ENCODE assay signal across 1 cellular context in genomic region chr1:162670928-162671663, GRCh38.
TF ChIP-seq lines count a peak whose summit lies in the region.

No MANE protein-coding gene starts in this region.

TF ChIP-seq in K562, 482 proteins besides CTCF, POLR2A, EP300 and RAD21 (continued from another document):
- TF ChIP-seq MITF (IDR thresholded peaks at IDR 0.05) (no peak), MCM2 (IDR thresholded peaks at IDR 0.05; ENCODE audit: low read depth) (no peak), ILK (tag; IDR thresholded peaks at IDR 0.05; ENCODE audit: borderline replicate concordance, low read depth) (no peak), MEIS2 (IDR thresholded peaks at IDR 0.05; ENCODE audit: partially characterized antibody) (peak; percentile 4), ZNF445 (CRISPR knock-in tag; IDR thresholded peaks at IDR 0.05; ENCODE audit: low read depth) (no peak), KAT8 (IDR thresholded peaks at IDR 0.05; ENCODE audit: low read depth) (no peak), EGR1 (conservative IDR thresholded peaks at IDR 0.05) (no peak), HSF4 (CRISPR knock-in tag; IDR thresholded peaks at IDR 0.05; ENCODE audit: borderline replicate concordance) (no peak), ZNF398 (CRISPR knock-in tag; IDR thresholded peaks at IDR 0.05) (no peak), POLR2H (tag; IDR thresholded peaks at IDR 0.05; ENCODE audit: low read depth) (no peak), JUND (IDR thresholded peaks at IDR 0.05; ENCODE audit: borderline replicate concordance, low read depth, low read length) (no peak), JUND (tag; IDR thresholded peaks at IDR 0.05; ENCODE audit: borderline replicate concordance, low read depth, low read length) (0 out of 3 replicates have a peak, but pooled peaks have one; percentile 4), TAF9B (IDR thresholded peaks at IDR 0.05; ENCODE audit: partially characterized antibody) (no peak), ZNF639 (CRISPR knock-in tag; conservative IDR thresholded peaks at IDR 0.05 in 1 of 2, IDR thresholded peaks at IDR 0.05 in 1 of 2) (peak in 1 of 2 experiments; percentile 47; a peak in 1 of 4 replicates), COPS2 (conservative IDR thresholded peaks at IDR 0.05) (no peak), GATA2 (CRISPR knock-in tag; IDR thresholded peaks at IDR 0.05) (no peak), ZNF76 (CRISPR knock-in tag; IDR thresholded peaks at IDR 0.05; ENCODE audit: borderline replicate concordance) (no peak), TCFL5 (CRISPR knock-in tag; conservative IDR thresholded peaks at IDR 0.05) (no peak), YBX1 (IDR thresholded peaks at IDR 0.05) (no peak), FOSL1 (tag; conservative IDR thresholded peaks at IDR 0.05) (peak; percentile 78)
